Comparison of ENCODE assay signal across 8 cellular contexts in the genomic region with DNA sequence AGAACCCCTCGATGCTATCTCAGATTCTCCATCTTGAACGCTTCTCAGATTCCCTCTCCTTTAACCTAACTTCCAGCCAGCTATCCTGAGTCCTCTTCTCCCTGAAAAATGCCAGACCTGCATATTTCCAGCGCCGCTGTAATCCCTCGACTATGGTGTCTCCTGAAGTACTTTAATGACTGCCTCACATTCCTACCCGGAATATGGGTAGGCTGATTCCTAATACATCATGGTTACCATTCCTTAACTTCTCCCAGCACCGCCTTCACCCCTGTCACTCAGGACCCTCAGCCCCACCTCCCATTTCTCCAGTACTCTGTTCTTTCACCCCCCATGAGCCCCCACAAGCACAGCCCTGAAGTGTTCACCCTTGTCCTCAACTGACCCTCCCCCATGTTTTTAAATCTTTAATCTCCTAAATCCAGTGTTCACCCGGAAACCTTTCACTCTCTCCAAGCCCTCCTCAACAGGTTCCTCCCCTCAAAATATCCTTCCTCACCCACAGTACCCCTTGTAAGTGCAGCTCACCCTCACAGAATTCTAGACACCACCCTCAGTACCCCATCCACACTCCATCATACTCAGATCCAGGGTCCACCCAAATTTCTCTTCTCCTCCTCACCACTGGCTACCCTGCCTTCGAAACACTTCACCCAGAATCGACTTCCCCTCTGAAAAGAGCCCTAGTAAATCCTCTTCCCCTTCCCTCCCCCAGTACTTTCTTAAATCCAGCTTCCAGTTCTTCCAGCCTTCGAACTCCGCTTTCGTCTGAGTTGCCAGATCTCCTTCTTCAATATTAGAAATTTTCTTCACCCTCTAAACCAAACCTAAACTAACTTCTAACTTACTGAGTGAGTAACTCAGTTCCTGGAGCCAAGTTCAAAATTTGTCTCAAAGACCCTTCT. TPM values are rescaled to one million over a fixed set of nuclear protein-coding genes. Genes with fewer than 3 reads are reported as not detected.
DNase-seq lines count a peak whose midpoint lies in the region; ATAC-seq and TF ChIP-seq lines count a peak whose summit lies in the region.

No MANE protein-coding gene starts in this region.

- TF ChIP-seq EP300 in upper lobe of left lung (IDR thresholded peaks at IDR 0.05), result no peak

- peak overlapping the region; percentile 96 for H3K27ac ChIP-seq in CD8-positive, alpha-beta T cell (ENCODE audit: low read depth, low read length)
- H3K27ac ChIP-seq in breast epithelium, result peak overlapping the region; percentile 99
- H3K27ac ChIP-seq in right lobe of liver, result peak overlapping the region; percentile 97 to 99 (median 99)
- H3K27ac ChIP-seq in upper lobe of left lung, result peak overlapping the region; percentile 95 to 99 (median 98)

- intact Hi-C loops in CD8-positive, alpha-beta T cell (cut with DNase I, micrococcal nuclease), result loop anchor here (2.0 to 10.0 kb wide), 11 partner anchors 15 to 1320 kb away; a partner anchor contains a TSS
- intact Hi-C loops in breast epithelium (cut with DNase I; ENCODE audit: low total_unique reads), result no loop called here
- intact Hi-C loops in right lobe of liver (cut with DNase I), result no loop called here

- H3K4me3 ChIP-seq in CD8-positive, alpha-beta T cell (ENCODE audit: low read depth, low read length), result peak overlapping the region; percentile 79
- H3K4me3 ChIP-seq in breast epithelium (peak overlapping the region; percentile 82 to 100 (median 100)), right lobe of liver (peak overlapping the region; percentile 96 to 98 (median 97)), upper lobe of left lung (peak overlapping the region; percentile 72 to 94 (median 79))

- H3K36me3 Mint-ChIP-seq in CD8-positive, alpha-beta T cell, result peaks cover 35% of the 10 kb centered on the region

- H3K9me3 Mint-ChIP-seq in CD8-positive, alpha-beta T cell, result no peaks in the 10 kb centered on the region

- H3K4me3 Mint-ChIP-seq in CD8-positive, alpha-beta T cell, result peak overlapping the region; percentile 97

- peaks cover 5% of the 10 kb centered on the region for H3K36me3 ChIP-seq in CD8-positive, alpha-beta T cell (ENCODE audit: insufficient read depth, low read length)
- H3K36me3 ChIP-seq in breast epithelium (no peaks in the 10 kb centered on the region), right lobe of liver (peaks cover 0 to 18% (median 4%) of the 10 kb centered on the region in 4 donors), upper lobe of left lung (peaks cover 6 to 19% (median 14%) of the 10 kb centered on the region in 4 donors)

- no peak for ATAC-seq in CD8-positive, alpha-beta T cell
- ATAC-seq in right lobe of liver, result no peak
- peak; percentile 7 to 46 for ATAC-seq in upper lobe of left lung (ENCODE audit: low FRiP score in 2 of 2)
- no peak for ATAC-seq in esophagus mucosa

- peaks cover 38% of the 10 kb centered on the region for H3K4me1 Mint-ChIP-seq in CD8-positive, alpha-beta T cell (ENCODE audit: low read depth)

- no peaks in the 10 kb centered on the region for H3K27me3 ChIP-seq in CD8-positive, alpha-beta T cell (ENCODE audit: insufficient read depth, low read length)
- H3K27me3 ChIP-seq in breast epithelium, result no peaks in the 10 kb centered on the region
- H3K27me3 ChIP-seq in right lobe of liver, result no peaks in the 10 kb centered on the region
- H3K27me3 ChIP-seq in upper lobe of left lung, result no peaks in the 10 kb centered on the region

- no peak for TF ChIP-seq CTCF in CD8-positive, alpha-beta T cell (IDR thresholded peaks at IDR 0.05)
- TF ChIP-seq CTCF in breast epithelium (IDR thresholded peaks at IDR 0.05) (no peak), right lobe of liver (IDR thresholded peaks at IDR 0.05) (no peak), upper lobe of left lung (IDR thresholded peaks at IDR 0.05) (no peak)

- no peaks in the 10 kb centered on the region for H3K9me3 ChIP-seq in CD8-positive, alpha-beta T cell (ENCODE audit: low read length)
- H3K9me3 ChIP-seq in breast epithelium, result no peaks in the 10 kb centered on the region
- H3K9me3 ChIP-seq in right lobe of liver, result no peaks in the 10 kb centered on the region
- H3K9me3 ChIP-seq in upper lobe of left lung, result no peaks in the 10 kb centered on the region

- TF ChIP-seq POLR2A in breast epithelium (IDR thresholded peaks at IDR 0.05) (no peak), right lobe of liver (IDR thresholded peaks at IDR 0.05) (no peak), upper lobe of left lung (IDR thresholded peaks at IDR 0.05) (no peak)

- H3K27me3 Mint-ChIP-seq in CD8-positive, alpha-beta T cell (ENCODE audit: low read depth), result no peaks in the 10 kb centered on the region

- WGBS in right lobe of liver (ENCODE audit: insufficient coverage, low coverage, low lambda C conversion rate, missing lambda C conversion rate), result 20% methylated on average over 13 of the region's 13 CpGs
- WGBS in upper lobe of left lung, 2 donors, result 34 to 36% methylated on average over 13 of the region's 13 CpGs

- no peak for DNase-seq in CD8-positive, alpha-beta T cell
- DNase-seq in M059J (ENCODE audit: low read depth) (peak; percentile 40), breast epithelium (ENCODE audit: low spot score in 2 of 2) (no peak), right lobe of liver (no peak), upper lobe of left lung (no peak), T-helper 9 cell (no peak), activated gamma-delta T cell treated with Interleukin-2 at 50 U/mL for 16 hours (no peak)

- H3K27ac Mint-ChIP-seq in CD8-positive, alpha-beta T cell, result peak overlapping the region; percentile 96

- peaks cover 22% of the 10 kb centered on the region for H3K4me1 ChIP-seq in CD8-positive, alpha-beta T cell (ENCODE audit: insufficient read depth, low read length)
- no peaks in the 10 kb centered on the region for H3K4me1 ChIP-seq in breast epithelium
- H3K4me1 ChIP-seq in right lobe of liver, result peaks cover 0 to 48% (median 17%) of the 10 kb centered on the region in 4 donors
- H3K4me1 ChIP-seq in upper lobe of left lung, result peaks cover 16 to 30% (median 24%) of the 10 kb centered on the region in 4 donors

- CTCF ChIA-PET in CD8-positive, alpha-beta T cell (lab: Charles Lee), result interaction anchor here (1.4 kb wide), 1 partner anchor 14 kb away, joined by 3 read pairs; no protein-coding TSS in a partner anchor

- POLR2A ChIA-PET in CD8-positive, alpha-beta T cell (lab: Charles Lee), result interaction anchor here (1.1 to 3.9 kb wide), 2 partner anchors 16 to 23 kb away, joined by 3 to 11 read pairs; a partner anchor contains a TSS

RNA-seq across cellular contexts. Expression of a gene that starts 0.9 kb away (rescaled TPM):
- total RNA-seq in CD8-positive, alpha-beta T cell, result 1 to 10 TPM; 7.8 to 8.2 TPM
- total RNA-seq in M059J (2014; rRNA removed; shearing (Covaris generic)), result 18.3 and 23.4 TPM in 2 replicates
- total RNA-seq in breast epithelium (10 to 100 TPM; 20.5 to 26.2 (median 22.9) TPM), right lobe of liver (100 to 1,000 TPM in 2 of 6 experiments, 10 to 100 TPM in 4; 37.6 to 108 (median 81.6) TPM), upper lobe of left lung (10 to 100 TPM; 16.8 to 39.2 (median 27.6) TPM), esophagus mucosa (23.9 TPM)

RNA-seq across cellular contexts. Expression of a gene that starts 22.9 kb away (rescaled TPM):
- 10 to 100 TPM; 26.7 to 27.4 TPM for total RNA-seq in CD8-positive, alpha-beta T cell
- 47.0 and 53.5 TPM in 2 replicates for total RNA-seq in M059J (2014; rRNA removed; shearing (Covaris generic))
- total RNA-seq in breast epithelium, result 10 to 100 TPM; 60.6 to 69.8 (median 61.3) TPM
- total RNA-seq in right lobe of liver, result 10 to 100 TPM; 20.6 to 28.8 (median 24.2) TPM
- 10 to 100 TPM; 28.0 to 61.3 (median 42.4) TPM for total RNA-seq in upper lobe of left lung
- total RNA-seq in esophagus mucosa, result 28.0 TPM

RNA-seq across cellular contexts. Expression of a gene that starts 40.8 kb away (rescaled TPM):
- total RNA-seq in CD8-positive, alpha-beta T cell, result 10 to 100 TPM; 77.2 to 79.5 TPM
- total RNA-seq in M059J (2014; rRNA removed; shearing (Covaris generic)), result 68.2 and 84.9 TPM in 2 replicates
- total RNA-seq in breast epithelium, result 10 to 100 TPM; 35.0 to 45.2 (median 37.5) TPM
- total RNA-seq in right lobe of liver, result 10 to 100 TPM; 10.9 to 28.1 (median 19.4) TPM
- total RNA-seq in upper lobe of left lung, result 10 to 100 TPM; 18.6 to 49.8 (median 33.8) TPM
- 30.0 TPM for total RNA-seq in esophagus mucosa

RNA-seq across cellular contexts. Expression of a gene that starts 55.1 kb away (rescaled TPM):
- not detected for total RNA-seq in CD8-positive, alpha-beta T cell
- total RNA-seq in M059J (2014; rRNA removed; shearing (Covaris generic)), result 0.25 TPM in 1 of 2 replicates, not detected in the other
- under 1 TPM in 1 of 3 donors, not detected in 2; 0.16 TPM for total RNA-seq in breast epithelium
- total RNA-seq in right lobe of liver, result 1 to 10 TPM in 1 of 6 experiments, under 1 TPM in 5; 0.31 to 1.3 (median 0.61) TPM
- 1 to 10 TPM in 2 of 6 donors, under 1 TPM in 2, not detected in 2; 0.37 to 1.3 (median 0.77) TPM for total RNA-seq in upper lobe of left lung
- total RNA-seq in esophagus mucosa, result not detected

Comparison
In these comparisons a context has a peak if more than half of its experiments do, and no peak if none do; other contexts are left out.
1. ATAC-seq: peak in upper lobe of left lung (2 of 2); none in CD8-positive, alpha-beta T cell (single experiment), right lobe of liver (0 of 4) and esophagus mucosa (single experiment).
2. intact Hi-C loops: an anchor here in CD8-positive, alpha-beta T cell (2.0 to 10.0 kb wide); none called in breast epithelium and right lobe of liver.
3. Peak in every context shown above with its lines, with median percentiles within 50 percentile points of each other: H3K27ac ChIP-seq and H3K4me3 ChIP-seq.